1 cellular context compared by ENCODE assay signal in the genomic region with DNA sequence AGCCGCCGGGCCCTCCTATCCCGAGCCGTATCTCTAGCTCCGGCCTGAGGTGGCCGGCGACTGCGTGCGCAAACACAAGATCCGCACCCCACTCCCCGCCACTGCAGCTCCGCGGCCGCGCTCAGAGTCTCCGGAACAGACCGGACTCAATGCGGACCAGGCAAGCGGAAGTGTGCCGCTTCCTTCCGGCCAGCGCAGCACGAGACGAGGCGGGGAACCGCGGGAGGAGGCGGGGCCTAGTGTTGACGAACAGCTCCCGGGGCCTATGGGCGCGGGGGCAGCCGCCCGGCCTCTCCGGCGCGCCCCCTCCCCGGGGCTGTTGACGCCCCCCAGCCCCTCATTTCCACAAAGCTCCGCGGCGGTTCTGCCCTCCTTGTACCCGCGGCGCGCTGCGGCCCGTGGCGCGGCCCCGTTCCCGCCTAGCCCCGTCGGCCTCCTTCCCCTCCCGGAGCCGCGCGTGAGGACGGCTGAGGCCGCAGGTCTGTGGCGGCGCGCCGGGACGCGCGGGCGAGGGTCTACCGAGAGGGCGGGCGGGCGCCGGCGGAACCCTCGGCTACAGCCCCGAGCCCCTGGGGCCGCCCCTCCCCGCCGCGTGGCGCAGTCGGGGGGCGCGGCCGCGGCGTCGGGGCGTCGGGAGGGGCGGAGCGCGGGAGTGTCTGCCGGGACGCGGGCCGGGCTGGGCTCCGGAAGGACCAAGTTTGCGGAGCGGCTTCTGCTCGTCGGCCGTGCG.
TF ChIP-seq lines count a peak whose summit lies in the region.

A gene with protein sequence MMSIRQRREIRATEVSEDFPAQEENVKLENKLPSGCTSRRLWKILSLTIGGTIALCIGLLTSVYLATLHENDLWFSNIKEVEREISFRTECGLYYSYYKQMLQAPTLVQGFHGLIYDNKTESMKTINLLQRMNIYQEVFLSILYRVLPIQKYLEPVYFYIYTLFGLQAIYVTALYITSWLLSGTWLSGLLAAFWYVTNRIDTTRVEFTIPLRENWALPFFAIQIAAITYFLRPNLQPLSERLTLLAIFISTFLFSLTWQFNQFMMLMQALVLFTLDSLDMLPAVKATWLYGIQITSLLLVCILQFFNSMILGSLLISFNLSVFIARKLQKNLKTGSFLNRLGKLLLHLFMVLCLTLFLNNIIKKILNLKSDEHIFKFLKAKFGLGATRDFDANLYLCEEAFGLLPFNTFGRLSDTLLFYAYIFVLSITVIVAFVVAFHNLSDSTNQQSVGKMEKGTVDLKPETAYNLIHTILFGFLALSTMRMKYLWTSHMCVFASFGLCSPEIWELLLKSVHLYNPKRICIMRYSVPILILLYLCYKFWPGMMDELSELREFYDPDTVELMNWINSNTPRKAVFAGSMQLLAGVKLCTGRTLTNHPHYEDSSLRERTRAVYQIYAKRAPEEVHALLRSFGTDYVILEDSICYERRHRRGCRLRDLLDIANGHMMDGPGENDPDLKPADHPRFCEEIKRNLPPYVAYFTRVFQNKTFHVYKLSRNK (plus strand): TSS at position 340 of the 730 bp plus-strand sequence. CDS start 2,484 bp downstream, outside the sequence.

TF ChIP-seq in HEK293, 187 proteins besides CTCF, POLR2A, EP300 and RAD21 (continued from another document and continues in another):
- TF ChIP-seq, protein P1, sequence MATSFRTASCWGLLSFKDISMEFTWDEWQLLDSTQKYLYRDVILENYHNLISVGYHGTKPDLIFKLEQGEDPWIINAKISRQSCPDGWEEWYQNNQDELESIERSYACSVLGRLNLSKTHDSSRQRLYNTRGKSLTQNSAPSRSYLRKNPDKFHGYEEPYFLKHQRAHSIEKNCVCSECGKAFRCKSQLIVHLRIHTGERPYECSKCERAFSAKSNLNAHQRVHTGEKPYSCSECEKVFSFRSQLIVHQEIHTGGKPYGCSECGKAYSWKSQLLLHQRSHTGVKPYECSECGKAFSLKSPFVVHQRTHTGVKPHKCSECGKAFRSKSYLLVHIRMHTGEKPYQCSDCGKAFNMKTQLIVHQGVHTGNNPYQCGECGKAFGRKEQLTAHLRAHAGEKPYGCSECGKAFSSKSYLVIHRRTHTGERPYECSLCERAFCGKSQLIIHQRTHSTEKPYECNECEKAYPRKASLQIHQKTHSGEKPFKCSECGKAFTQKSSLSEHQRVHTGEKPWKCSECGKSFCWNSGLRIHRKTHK (tag by site-specific recombination; IDR thresholded peaks at IDR 0.05) = no peak
- TF ChIP-seq ZNF768 (tag by site-specific recombination; IDR thresholded peaks at IDR 0.05) (no peak; the same call in 1 of the 2 replicates), ZNF658 (tag by site-specific recombination; IDR thresholded peaks at IDR 0.05) (no peak), ZNF837 (tag by site-specific recombination; IDR thresholded peaks at IDR 0.05) (no peak), FEZF1 (tag by site-specific recombination; IDR thresholded peaks at IDR 0.05) (no peak), ZNF521 (tag by site-specific recombination; IDR thresholded peaks at IDR 0.05) (no peak), MYNN (tag by site-specific recombination; IDR thresholded peaks at IDR 0.05; ENCODE audit: borderline replicate concordance) (no peak), ZNF791 (tag by site-specific recombination; IDR thresholded peaks at IDR 0.05) (no peak), ZNF510 (tag by site-specific recombination; IDR thresholded peaks at IDR 0.05; ENCODE audit: insufficient replicate concordance) (no peak), ZNF704 (tag by site-specific recombination; IDR thresholded peaks at IDR 0.05) (no peak), BCL11B (tag by site-specific recombination; IDR thresholded peaks at IDR 0.05; ENCODE audit: low read depth) (peak; percentile 47; the same call in 1 of the 2 replicates), ZNF610 (tag by site-specific recombination; IDR thresholded peaks at IDR 0.05; ENCODE audit: borderline replicate concordance) (peak; percentile 69; the same call in 1 of the 2 replicates), ZNF529 (tag by site-specific recombination; IDR thresholded peaks at IDR 0.05; ENCODE audit: insufficient replicate concordance) (no peak), ZNF174 (tag by site-specific recombination; IDR thresholded peaks at IDR 0.05) (no peak), ZNF549 (tag by site-specific recombination; IDR thresholded peaks at IDR 0.05) (0 out of 2 replicates have a peak, but pooled peaks have one; percentile 38), ZNF596 (tag by site-specific recombination; IDR thresholded peaks at IDR 0.05) (peak; percentile 74; the same call in 1 of the 2 replicates), SETDB1 (IDR thresholded peaks at IDR 0.05; ENCODE audit: insufficient read length, low read length) (no peak), SP2 (tag by site-specific recombination; IDR thresholded peaks at IDR 0.05) (peak; percentile 98), ZSCAN23 (tag by site-specific recombination; IDR thresholded peaks at IDR 0.05) (no peak), ZNF555 (tag by site-specific recombination; conservative IDR thresholded peaks at IDR 0.05) (no peak), TRIM28 (IDR thresholded peaks at IDR 0.05; ENCODE audit: borderline replicate concordance, low read length) (no peak), ZNF169 (tag by site-specific recombination; IDR thresholded peaks at IDR 0.05) (no peak), ZNF580 (tag by site-specific recombination; IDR thresholded peaks at IDR 0.05) (no peak), ZNF433 (tag by site-specific recombination; IDR thresholded peaks at IDR 0.05; ENCODE audit: low read depth) (no peak), ZNF785 (tag by site-specific recombination; IDR thresholded peaks at IDR 0.05) (0 out of 2 replicates have a peak, but pooled peaks have one; percentile 39), ZXDB (tag by site-specific recombination; IDR thresholded peaks at IDR 0.05) (peak; percentile 88), ZBTB26 (tag by site-specific recombination; optimal IDR thresholded peaks at IDR 0.05) (peak; percentile 99), GFI1B (tag by site-specific recombination; IDR thresholded peaks at IDR 0.05) (0 out of 2 replicates have a peak, but pooled peaks have one; percentile 32), SCRT1 (tag by site-specific recombination; IDR thresholded peaks at IDR 0.05; ENCODE audit: borderline replicate concordance) (no peak), ZNF76 (tag by site-specific recombination; IDR thresholded peaks at IDR 0.05; ENCODE audit: borderline replicate concordance, low read depth) (peak; percentile 69), ZNF18 (tag by site-specific recombination; IDR thresholded peaks at IDR 0.05) (no peak), GLI2 (tag by site-specific recombination; IDR thresholded peaks at IDR 0.05; ENCODE audit: borderline replicate concordance, low read depth) (no peak), ZNF133 (tag by site-specific recombination; IDR thresholded peaks at IDR 0.05) (no peak), ZNF560 (tag by site-specific recombination; IDR thresholded peaks at IDR 0.05; ENCODE audit: borderline replicate concordance) (no peak), ZNF248 (tag by site-specific recombination; IDR thresholded peaks at IDR 0.05) (no peak), ATF2 (tag by site-specific recombination; IDR thresholded peaks at IDR 0.05; ENCODE audit: low read depth) (no peak), ZNF138 (tag by site-specific recombination; IDR thresholded peaks at IDR 0.05; ENCODE audit: borderline replicate concordance) (no peak), ZNF544 (tag by site-specific recombination; IDR thresholded peaks at IDR 0.05) (no peak), ZSCAN4 (tag by site-specific recombination; IDR thresholded peaks at IDR 0.05) (peak; percentile 15; the same call in 1 of the 2 replicates)
- TF ChIP-seq, protein P2, sequence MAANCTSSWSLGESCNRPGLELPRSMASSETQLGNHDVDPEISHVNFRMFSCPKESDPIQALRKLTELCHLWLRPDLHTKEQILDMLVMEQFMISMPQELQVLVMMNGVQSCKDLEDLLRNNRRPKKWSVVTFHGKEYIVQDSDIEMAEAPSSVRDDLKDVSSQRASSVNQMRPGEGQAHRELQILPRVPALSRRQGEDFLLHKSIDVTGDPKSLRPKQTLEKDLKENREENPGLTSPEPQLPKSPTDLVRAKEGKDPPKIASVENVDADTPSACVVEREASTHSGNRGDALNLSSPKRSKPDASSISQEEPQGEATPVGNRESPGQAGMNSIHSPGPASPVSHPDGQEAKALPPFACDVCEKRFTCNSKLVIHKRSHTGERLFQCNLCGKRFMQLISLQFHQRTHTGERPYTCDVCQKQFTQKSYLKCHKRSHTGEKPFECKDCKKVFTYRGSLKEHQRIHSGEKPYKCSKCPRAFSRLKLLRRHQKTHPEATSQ (tag by site-specific recombination; IDR thresholded peaks at IDR 0.05) = peak; percentile 8
- TF ChIP-seq, protein P3, sequence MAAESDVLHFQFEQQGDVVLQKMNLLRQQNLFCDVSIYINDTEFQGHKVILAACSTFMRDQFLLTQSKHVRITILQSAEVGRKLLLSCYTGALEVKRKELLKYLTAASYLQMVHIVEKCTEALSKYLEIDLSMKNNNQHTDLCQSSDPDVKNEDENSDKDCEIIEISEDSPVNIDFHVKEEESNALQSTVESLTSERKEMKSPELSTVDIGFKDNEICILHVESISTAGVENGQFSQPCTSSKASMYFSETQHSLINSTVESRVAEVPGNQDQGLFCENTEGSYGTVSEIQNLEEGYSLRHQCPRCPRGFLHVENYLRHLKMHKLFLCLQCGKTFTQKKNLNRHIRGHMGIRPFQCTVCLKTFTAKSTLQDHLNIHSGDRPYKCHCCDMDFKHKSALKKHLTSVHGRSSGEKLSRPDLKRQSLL (tag by site-specific recombination; IDR thresholded peaks at IDR 0.05) = no peak
- TF ChIP-seq, protein P4, sequence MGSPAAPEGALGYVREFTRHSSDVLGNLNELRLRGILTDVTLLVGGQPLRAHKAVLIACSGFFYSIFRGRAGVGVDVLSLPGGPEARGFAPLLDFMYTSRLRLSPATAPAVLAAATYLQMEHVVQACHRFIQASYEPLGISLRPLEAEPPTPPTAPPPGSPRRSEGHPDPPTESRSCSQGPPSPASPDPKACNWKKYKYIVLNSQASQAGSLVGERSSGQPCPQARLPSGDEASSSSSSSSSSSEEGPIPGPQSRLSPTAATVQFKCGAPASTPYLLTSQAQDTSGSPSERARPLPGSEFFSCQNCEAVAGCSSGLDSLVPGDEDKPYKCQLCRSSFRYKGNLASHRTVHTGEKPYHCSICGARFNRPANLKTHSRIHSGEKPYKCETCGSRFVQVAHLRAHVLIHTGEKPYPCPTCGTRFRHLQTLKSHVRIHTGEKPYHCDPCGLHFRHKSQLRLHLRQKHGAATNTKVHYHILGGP (tag by site-specific recombination; IDR thresholded peaks at IDR 0.05) = no peak
- TF ChIP-seq, protein P5, sequence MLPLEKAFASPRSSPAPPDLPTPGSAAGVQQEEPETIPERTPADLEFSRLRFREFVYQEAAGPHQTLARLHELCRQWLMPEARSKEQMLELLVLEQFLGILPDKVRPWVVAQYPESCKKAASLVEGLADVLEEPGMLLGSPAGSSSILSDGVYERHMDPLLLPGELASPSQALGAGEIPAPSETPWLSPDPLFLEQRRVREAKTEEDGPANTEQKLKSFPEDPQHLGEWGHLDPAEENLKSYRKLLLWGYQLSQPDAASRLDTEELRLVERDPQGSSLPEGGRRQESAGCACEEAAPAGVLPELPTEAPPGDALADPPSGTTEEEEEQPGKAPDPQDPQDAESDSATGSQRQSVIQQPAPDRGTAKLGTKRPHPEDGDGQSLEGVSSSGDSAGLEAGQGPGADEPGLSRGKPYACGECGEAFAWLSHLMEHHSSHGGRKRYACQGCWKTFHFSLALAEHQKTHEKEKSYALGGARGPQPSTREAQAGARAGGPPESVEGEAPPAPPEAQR (tag by site-specific recombination; IDR thresholded peaks at IDR 0.05) = no peak
